Comparison of ENCODE assay signal across 1 cellular context in genomic region chr11:57638811-57639320, GRCh38.
TF ChIP-seq lines count a peak whose summit lies in the region.

No MANE protein-coding gene starts in this region.

TF ChIP-seq in WTC11, 78 proteins besides CTCF, POLR2A, EP300 and RAD21 (continued from another document):
- TF ChIP-seq PRDM15 (CRISPR knock-in tag; IDR thresholded peaks at IDR 0.05) (no peak), PRRX2 (CRISPR knock-in tag; IDR thresholded peaks at IDR 0.05) (0 out of 2 replicates have a peak, but pooled peaks have one; percentile 51), HMGXB4 (CRISPR knock-in tag; IDR thresholded peaks at IDR 0.05) (peak; percentile 11; the same call in 1 of the 2 replicates), ZNF671 (CRISPR knock-in tag; IDR thresholded peaks at IDR 0.05) (peak; percentile 65; the same call in 1 of the 2 replicates), NFE2L1 (CRISPR knock-in tag; IDR thresholded peaks at IDR 0.05) (peak; percentile 74; the same call in 1 of the 2 replicates), IRF1 (CRISPR knock-in tag; IDR thresholded peaks at IDR 0.05) (no peak), ZNF416 (CRISPR knock-in tag; IDR thresholded peaks at IDR 0.05) (peak; percentile 23; the same call in 1 of the 2 replicates), RELA (CRISPR knock-in tag; IDR thresholded peaks at IDR 0.05; ENCODE audit: borderline replicate concordance) (no peak), ERG (CRISPR knock-in tag; IDR thresholded peaks at IDR 0.05) (0 out of 2 replicates have a peak, but pooled peaks have one; percentile 63), AFF4 (CRISPR knock-in tag; IDR thresholded peaks at IDR 0.05; ENCODE audit: borderline replicate concordance) (no peak), PREB (CRISPR knock-in tag; IDR thresholded peaks at IDR 0.05; ENCODE audit: borderline replicate concordance) (no peak)
